11 cellular contexts compared by ENCODE assay signal in the genomic region with DNA sequence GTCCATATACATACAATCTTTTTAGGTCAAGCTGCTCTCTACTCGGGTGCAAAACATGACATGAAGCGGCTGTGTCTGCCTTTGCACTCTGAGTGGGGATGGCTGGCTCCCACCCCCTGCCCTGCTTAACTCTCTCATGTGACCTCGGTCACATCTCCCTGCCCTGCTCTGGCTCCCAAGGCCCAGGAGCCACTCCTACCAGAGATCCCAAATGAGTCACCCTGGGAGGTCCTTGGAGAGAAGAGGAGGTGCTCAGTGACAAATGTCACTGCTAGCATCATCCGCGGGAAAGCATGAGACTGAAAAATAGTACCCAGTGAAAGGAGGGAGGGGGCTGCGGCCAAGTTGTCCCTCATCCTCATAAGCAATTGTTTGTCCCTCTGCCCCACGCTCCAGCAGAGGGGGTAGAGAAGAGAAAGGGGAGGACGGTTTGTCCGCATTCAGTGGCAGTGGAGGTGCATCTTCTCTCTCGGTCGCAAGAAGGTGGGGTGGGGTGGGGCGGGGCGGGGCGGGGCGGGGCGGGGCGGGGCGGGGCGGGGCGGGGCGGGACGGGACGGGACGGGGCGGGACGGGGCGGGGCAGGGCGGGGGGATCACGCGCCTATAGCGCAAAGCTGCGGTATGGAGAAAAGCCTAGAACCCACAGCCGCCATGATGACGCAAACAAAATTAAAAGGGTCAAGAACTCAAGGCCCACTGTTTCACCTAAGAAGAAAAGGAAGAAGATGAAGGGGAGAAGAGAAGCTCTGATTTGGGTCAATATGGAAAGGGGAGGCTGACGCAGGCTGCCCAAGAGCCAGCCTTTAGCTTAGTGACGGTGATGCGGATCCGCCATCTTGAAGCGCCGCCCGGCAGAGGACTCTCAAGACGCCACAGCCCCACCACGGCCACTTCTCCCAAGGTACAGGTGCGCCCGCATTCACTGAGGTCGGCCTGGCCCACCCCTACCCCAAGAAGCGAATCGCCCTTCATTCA.
DNase-seq lines count a peak whose midpoint lies in the region; ATAC-seq and TF ChIP-seq lines count a peak whose summit lies in the region.
"Had no signal": no experiment of that assay in that cellular context is flagged by ENCODE, and none has a peak within 500 bp of the region (broad histone marks: within the 10 kb centered on the region; RNA-seq: fewer than 3 reads in every experiment).

No MANE protein-coding gene starts in this region.

- peaks cover 50% of the 10 kb centered on the region for H3K4me1 ChIP-seq in CD8-positive, alpha-beta T cell (ENCODE audit: insufficient read depth, low read length)
- H3K4me1 ChIP-seq in left ventricle myocardium inferior (peaks cover 97% of the 10 kb centered on the region), skeletal muscle tissue (ENCODE audit: control insufficient read depth in 3 of 3, insufficient read depth in 3 of 3, low read length in 3 of 3) (peaks cover 84 to 88% (median 88%) of the 10 kb centered on the region in 3 donors)

- H3K27me3 Mint-ChIP-seq in CD8-positive, alpha-beta T cell (ENCODE audit: low read depth), result no peaks in the 10 kb centered on the region
- H3K27me3 Mint-ChIP-seq: type B pancreatic cell had no signal

- no peaks in the 10 kb centered on the region for H3K27me3 ChIP-seq in CD8-positive, alpha-beta T cell (ENCODE audit: insufficient read depth, low read length)
- H3K27me3 ChIP-seq in left ventricle myocardium inferior (ENCODE audit: low read depth) (no peaks in the 10 kb centered on the region), skeletal muscle tissue (ENCODE audit: control insufficient read depth in 3 of 3, insufficient read depth in 3 of 3, low read length in 3 of 3) (no peaks in the 10 kb centered on the region)

- H3K9me3 Mint-ChIP-seq in CD8-positive, alpha-beta T cell, result no peaks in the 10 kb centered on the region
- H3K9me3 Mint-ChIP-seq: type B pancreatic cell had no signal

- ATAC-seq in CD8-positive, alpha-beta T cell, result no peak
- no peak for ATAC-seq in HG03025 (IDR thresholded peaks at IDR 0.05; ENCODE audit: low FRiP score, unreplicated experiment)

- CTCF ChIA-PET in CD8-positive, alpha-beta T cell (lab: Charles Lee), result interaction anchor here (1.4 to 3.3 kb wide), 3 partner anchors 21 to 146 kb away, joined by 5 to 15 read pairs (median 13); no protein-coding TSS in a partner anchor

- H3K4me1 Mint-ChIP-seq in CD8-positive, alpha-beta T cell (ENCODE audit: low read depth), result peaks cover 77% of the 10 kb centered on the region

- peaks cover 55% of the 10 kb centered on the region for H3K36me3 ChIP-seq in CD8-positive, alpha-beta T cell (ENCODE audit: insufficient read depth, low read length)
- peaks cover 84% of the 10 kb centered on the region for H3K36me3 ChIP-seq in left ventricle myocardium inferior
- H3K36me3 ChIP-seq in skeletal muscle tissue (ENCODE audit: control insufficient read depth in 3 of 3, insufficient read depth in 3 of 3, low read length in 3 of 3), result peaks cover 53 to 78% (median 71%) of the 10 kb centered on the region in 3 donors

- peak overlapping the region; percentile 28 to 100 (median 50) for H3K9ac ChIP-seq in skeletal muscle tissue (ENCODE audit: low read depth in 1 of 3, low read length in 3 of 3)

- H3K27ac ChIP-seq in CD8-positive, alpha-beta T cell (ENCODE audit: low read depth, low read length), result no peak overlapping the region
- H3K27ac ChIP-seq in angular gyrus (ENCODE audit: low read depth, low read length) (peak overlapping the region; percentile 74), left ventricle myocardium inferior (replicated peaks) (peak overlapping the region; percentile 97), skeletal muscle tissue (ENCODE audit: low read depth, low read length) (peak overlapping the region; percentile 100)
- H3K27ac ChIP-seq: PC-9 had no signal

- no peaks in the 10 kb centered on the region for H3K9me3 ChIP-seq in CD8-positive, alpha-beta T cell (ENCODE audit: low read length)
- H3K9me3 ChIP-seq in left ventricle myocardium inferior (replicated peaks) (no peaks in the 10 kb centered on the region), skeletal muscle tissue (ENCODE audit: control insufficient read depth in 3 of 3, low read length in 3 of 3) (no peaks in the 10 kb centered on the region)

- POLR2A ChIA-PET in CD8-positive, alpha-beta T cell (lab: Charles Lee), result interaction anchor here (0.6 to 1.2 kb wide), 2 partner anchors 64 to 1274 kb away, joined by 3 read pairs; no protein-coding TSS in a partner anchor

- no peak for TF ChIP-seq CTCF in CD8-positive, alpha-beta T cell (IDR thresholded peaks at IDR 0.05)
- no peak for TF ChIP-seq CTCF in left ventricle myocardium inferior (IDR thresholded peaks at IDR 0.05; ENCODE audit: borderline replicate concordance)

- peak overlapping the region; percentile 58 for H3K27ac Mint-ChIP-seq in CD8-positive, alpha-beta T cell
- H3K27ac Mint-ChIP-seq: type B pancreatic cell had no signal

- no peak overlapping the region for H3K4me3 Mint-ChIP-seq in CD8-positive, alpha-beta T cell
- H3K4me3 Mint-ChIP-seq: type B pancreatic cell had no signal

- H3K4me3 ChIP-seq in CD8-positive, alpha-beta T cell (ENCODE audit: low read depth, low read length), result no peak overlapping the region
- peak overlapping the region; percentile 78 for H3K4me3 ChIP-seq in left ventricle myocardium inferior
- H3K4me3 ChIP-seq in skeletal muscle tissue (ENCODE audit: low read length in 3 of 3), result peak overlapping the region; percentile 52 to 94 (median 92)
- H3K4me3 ChIP-seq: PC-9 had no signal

- no peak for DNase-seq in CD8-positive, alpha-beta T cell
- DNase-seq in left ventricle myocardium inferior, result peak; percentile 64
- DNase-seq in RPMI8226, result no peak
- no peak for DNase-seq in central memory CD4-positive, alpha-beta T cell
- DNase-seq in NCI-H1930 (lab: John Stamatoyannopoulos, UW), result no peak
- DNase-seq: Karpas-422 had no signal

- H3K36me3 Mint-ChIP-seq in CD8-positive, alpha-beta T cell, result peaks cover 84% of the 10 kb centered on the region

- intact Hi-C loops in CD8-positive, alpha-beta T cell (cut with DNase I, micrococcal nuclease), result no loop called here
- intact Hi-C loops in left ventricle myocardium inferior (cut with micrococcal nuclease), result no loop called here
